ENCODE assay signal across 8 cellular contexts in the genomic region with DNA sequence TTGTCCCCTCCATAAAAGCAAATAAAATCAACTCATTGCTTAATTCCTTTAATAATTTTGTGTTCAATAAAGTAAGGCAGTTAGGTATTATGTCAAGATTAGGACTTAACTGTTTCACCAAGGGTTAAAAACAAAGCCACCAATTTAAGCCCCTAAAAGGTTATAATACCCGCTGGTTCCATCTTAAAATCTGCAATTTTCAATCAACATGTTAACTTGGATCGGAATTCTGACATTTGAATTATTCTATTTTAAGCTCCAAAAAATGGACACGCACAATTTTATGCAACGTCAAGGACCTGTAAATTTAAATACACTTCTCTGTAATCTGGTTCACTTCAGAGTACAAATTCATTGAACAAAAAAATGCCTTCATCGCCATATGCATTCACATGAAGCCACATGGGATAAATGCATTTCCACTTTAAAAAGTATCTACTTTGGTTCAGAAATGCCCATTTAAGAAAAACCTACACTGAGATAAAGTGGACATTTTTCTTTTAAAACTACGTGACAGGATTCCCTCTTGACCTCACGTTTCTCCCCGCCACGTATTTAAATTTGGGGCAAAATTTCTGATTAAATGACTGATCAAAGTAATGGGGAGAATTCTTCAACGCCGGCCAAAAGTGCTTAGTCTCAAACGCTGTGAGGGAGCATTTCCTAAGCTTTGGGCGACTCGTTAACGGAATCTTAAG. TPM values are rescaled to one million over a fixed set of nuclear protein-coding genes. Genes with fewer than 3 reads are reported as not detected.
DNase-seq lines count a peak whose midpoint lies in the region; ATAC-seq and TF ChIP-seq lines count a peak whose summit lies in the region.

No MANE protein-coding gene starts in this region.

- peaks cover 10% of the 10 kb centered on the region for H3K4me1 ChIP-seq in BE2C
- peaks cover 6% of the 10 kb centered on the region; the same call in 1 of the 2 replicates for H3K4me1 ChIP-seq in iPS-20b (ENCODE audit: insufficient read depth, low read length)
- peaks cover 0 to 32% (median 26%) of the 10 kb centered on the region in 5 donors for H3K4me1 ChIP-seq in subcutaneous abdominal adipose tissue (ENCODE audit: control insufficient read depth in 5 of 5, insufficient read depth in 5 of 5, low read length in 5 of 5)

- H3K27ac ChIP-seq in iPS-20b (ENCODE audit: low read length) (peak overlapping the region; percentile 75), subcutaneous abdominal adipose tissue (ENCODE audit: low read depth, low read length) (peak overlapping the region; percentile 95)

- H3K36me3 Mint-ChIP-seq in activated naive CD8-positive, alpha-beta T cell treated with anti-CD3 and anti-CD28 coated beads for 36 hours, result peaks cover 13% of the 10 kb centered on the region

- DNase-seq in BE2C (no peak), HT1080 (ENCODE audit: low read depth) (peak; percentile 20), epidermal melanocyte (ENCODE audit: insufficient read length, low spot score) (no peak), NCI-H187 treated with DMSO at 0.1 percent for 48 hours (lab: John Stamatoyannopoulos, UW) (no peak)
- no peak for DNase-seq in activated naive CD8-positive, alpha-beta T cell treated with anti-CD3 and anti-CD28 coated beads for 36 hours

- no peak for TF ChIP-seq CTCF in BE2C (IDR thresholded peaks at IDR 0.05; ENCODE audit: low read depth, low read length)

- no peak for ATAC-seq in HG03025 (IDR thresholded peaks at IDR 0.05; ENCODE audit: low FRiP score, unreplicated experiment)

- H3K36me3 ChIP-seq in BE2C (no peaks in the 10 kb centered on the region), iPS-20b (ENCODE audit: insufficient read depth, low read depth, low read length) (no peaks in the 10 kb centered on the region), subcutaneous abdominal adipose tissue (ENCODE audit: control insufficient read depth in 5 of 5, insufficient read depth in 5 of 5, low read length in 5 of 5) (no peaks in the 10 kb centered on the region)

- peak overlapping the region; percentile 99 for H3K27ac Mint-ChIP-seq in activated naive CD8-positive, alpha-beta T cell treated with anti-CD3 and anti-CD28 coated beads for 36 hours

- no peaks in the 10 kb centered on the region for H3K9me3 ChIP-seq in BE2C
- no peaks in the 10 kb centered on the region for H3K9me3 ChIP-seq in iPS-20b (ENCODE audit: insufficient read depth, low read depth, low read length)
- H3K9me3 ChIP-seq in subcutaneous abdominal adipose tissue (ENCODE audit: control insufficient read depth in 5 of 5, low read length in 5 of 5), result no peaks in the 10 kb centered on the region

- H3K4me3 ChIP-seq in BE2C (ENCODE audit: low read depth, low read length), result peak overlapping the region; percentile 77
- H3K4me3 ChIP-seq in iPS-20b (ENCODE audit: low read length), result peak overlapping the region; percentile 96
- H3K4me3 ChIP-seq in subcutaneous abdominal adipose tissue (ENCODE audit: low read depth in 1 of 5, low read length in 5 of 5), result peak overlapping the region; percentile 94 to 100 (median 99)

- no peaks in the 10 kb centered on the region for H3K27me3 Mint-ChIP-seq in activated naive CD8-positive, alpha-beta T cell treated with anti-CD3 and anti-CD28 coated beads for 36 hours

- no peaks in the 10 kb centered on the region for H3K9me3 Mint-ChIP-seq in activated naive CD8-positive, alpha-beta T cell treated with anti-CD3 and anti-CD28 coated beads for 36 hours

- H3K4me3 Mint-ChIP-seq in activated naive CD8-positive, alpha-beta T cell treated with anti-CD3 and anti-CD28 coated beads for 36 hours, result peak overlapping the region; percentile 97

- no peaks in the 10 kb centered on the region for H3K27me3 ChIP-seq in BE2C
- no peaks in the 10 kb centered on the region for H3K27me3 ChIP-seq in iPS-20b (ENCODE audit: insufficient read depth, low read length)
- no peaks in the 10 kb centered on the region for H3K27me3 ChIP-seq in subcutaneous abdominal adipose tissue (ENCODE audit: control insufficient read depth in 5 of 5, insufficient read depth in 4 of 5, low read length in 5 of 5)

- peaks cover 31% of the 10 kb centered on the region for H3K4me1 Mint-ChIP-seq in activated naive CD8-positive, alpha-beta T cell treated with anti-CD3 and anti-CD28 coated beads for 36 hours

- peak overlapping the region; percentile 97 for H3K9ac ChIP-seq in iPS-20b (ENCODE audit: low read depth, low read length)
- peak overlapping the region; percentile 84 to 96 (median 94) for H3K9ac ChIP-seq in subcutaneous abdominal adipose tissue (ENCODE audit: low read length in 5 of 5)

RNA-seq across cellular contexts. Expression of gene GIN1, which starts 0.7 kb away (rescaled TPM):
- polyA plus RNA-seq in BE2C (2012; ENCODE audit: insufficient read depth, insufficient read length, low read depth), result 10.5 TPM
- 6.0 and 8.0 TPM in 2 replicates for total RNA-seq in HT1080 (2014; rRNA removed; shearing (Covaris generic))
- polyA plus RNA-seq in HT1080 (2015; cell fraction: cytosol; rRNA removed), result 5.0 and 5.6 TPM in 2 replicates
- polyA plus RNA-seq in HT1080 (2015; cell fraction: nucleus; rRNA removed), result 9.5 and 13.5 TPM in 2 replicates
- 1 to 10 TPM; 7.5 to 8.5 TPM for total RNA-seq in activated naive CD8-positive, alpha-beta T cell treated with anti-CD3 and anti-CD28 coated beads for 36 hours

RNA-seq across cellular contexts. Expression of gene PPIP5K2, which starts 0.9 kb away (rescaled TPM):
- polyA plus RNA-seq in BE2C (2012; ENCODE audit: insufficient read depth, insufficient read length, low read depth), result 9.8 TPM
- 35.8 and 40.7 TPM in 2 replicates for total RNA-seq in HT1080 (2014; rRNA removed; shearing (Covaris generic))
- 32.2 and 37.3 TPM in 2 replicates for polyA plus RNA-seq in HT1080 (2015; cell fraction: cytosol; rRNA removed)
- 69.0 and 70.9 TPM in 2 replicates for polyA plus RNA-seq in HT1080 (2015; cell fraction: nucleus; rRNA removed)
- 10 to 100 TPM; 77.8 to 84.0 TPM for total RNA-seq in activated naive CD8-positive, alpha-beta T cell treated with anti-CD3 and anti-CD28 coated beads for 36 hours
